29 cellular contexts compared by ENCODE assay signal in the genomic region with DNA sequence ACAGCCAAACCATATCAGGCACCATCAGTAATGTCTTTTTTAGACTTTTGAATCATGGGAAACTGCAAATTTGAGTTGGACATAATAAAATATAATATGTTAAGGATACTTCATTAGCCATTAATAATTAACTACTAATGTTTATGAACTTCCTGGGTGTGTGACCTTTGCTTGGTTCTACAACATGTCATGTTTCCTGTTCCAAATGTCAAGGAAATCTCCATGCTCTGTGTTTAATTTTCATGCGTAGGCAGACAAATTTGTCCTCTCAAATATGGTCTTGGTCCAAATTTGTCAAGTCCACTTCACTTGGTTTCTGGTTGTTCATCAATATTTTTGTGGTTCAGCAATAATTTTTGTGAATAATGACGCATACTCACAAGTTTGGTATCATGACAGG.
"Had no signal": no experiment of that assay in that cellular context is flagged by ENCODE, and none has a peak within 500 bp of the region (broad histone marks: within the 10 kb centered on the region; RNA-seq: fewer than 3 reads in every experiment).

No MANE protein-coding gene starts in this region.

- H3K27me3 Mint-ChIP-seq: stimulated activated memory B cell treated with anti-CD40 and anti-IgM and Interleukin-4, amounts not matched to agents 10 μg/mL and 1 μg/mL and 100 μg/mL, for 72 hours; stimulated activated naive B cell treated with anti-CD40 and anti-IgM and Interleukin-4, amounts not matched to agents 10 μg/mL and 1 μg/mL and 100 μg/mL, for 72 hours; stimulated activated naive CD8-positive, alpha-beta T cell treated with anti-CD3 and anti-CD28 coated beads, Interleukin-15, amount 100 ng/mL, for 72 hours; stimulated activated naive CD8-positive, alpha-beta T cell treated with anti-CD3 and anti-CD28 coated beads, Interleukin-15, Interleukin-2, amounts not matched to agents 100 ng/mL and 50 ng/mL, for 24 hours; type B pancreatic cell had no signal

- H3K4me3 Mint-ChIP-seq: stimulated activated effector memory CD8-positive, alpha-beta T cell treated with anti-CD3 and anti-CD28 coated beads, Interleukin-12 subunit alpha, Interleukin-12 subunit beta, amount 100 ng/mL, for 72 hours; stimulated activated memory B cell treated with anti-CD40 and anti-IgM and Interleukin-4, amounts not matched to agents 10 μg/mL and 1 μg/mL and 100 μg/mL, for 72 hours; stimulated activated naive B cell treated with anti-CD40 and anti-IgM and Interleukin-4, amounts not matched to agents 10 μg/mL and 1 μg/mL and 100 μg/mL, for 72 hours; stimulated activated naive CD8-positive, alpha-beta T cell treated with anti-CD3 and anti-CD28 coated beads, Interleukin-15, amount 100 ng/mL, for 72 hours; stimulated activated naive CD8-positive, alpha-beta T cell treated with anti-CD3 and anti-CD28 coated beads, Interleukin-15, Interleukin-2, amounts not matched to agents 100 ng/mL and 50 ng/mL, for 24 hours; type B pancreatic cell had no signal

- H3K36me3 Mint-ChIP-seq: stimulated activated effector memory CD8-positive, alpha-beta T cell treated with anti-CD3 and anti-CD28 coated beads, Interleukin-12 subunit alpha, Interleukin-12 subunit beta, amount 100 ng/mL, for 72 hours; stimulated activated memory B cell treated with anti-CD40 and anti-IgM and Interleukin-4, amounts not matched to agents 10 μg/mL and 1 μg/mL and 100 μg/mL, for 72 hours; stimulated activated naive B cell treated with anti-CD40 and anti-IgM and Interleukin-4, amounts not matched to agents 10 μg/mL and 1 μg/mL and 100 μg/mL, for 72 hours; type B pancreatic cell had no signal

- H3K4me1 ChIP-seq: stomach, suprapubic skin, testis, thyroid gland, tibial artery, tibial nerve, transverse colon, upper lobe of left lung, upper lobe of right lung, uterus, vagina had no signal

- H3K4me3 ChIP-seq: stomach, suprapubic skin, testis, thoracic aorta, thyroid gland, tibial artery, tibial nerve, transverse colon, upper lobe of left lung, upper lobe of right lung, uterus, vagina had no signal

- H3K27ac ChIP-seq: stomach, suprapubic skin, testis, thoracic aorta, thyroid gland, tibial artery, tibial nerve, transverse colon, upper lobe of left lung, upper lobe of right lung, uterus, vagina had no signal

- H3K4me1 Mint-ChIP-seq: stimulated activated effector memory CD8-positive, alpha-beta T cell treated with anti-CD3 and anti-CD28 coated beads, Interleukin-12 subunit alpha, Interleukin-12 subunit beta, amount 100 ng/mL, for 72 hours; stimulated activated memory B cell treated with anti-CD40 and anti-IgM and Interleukin-4, amounts not matched to agents 10 μg/mL and 1 μg/mL and 100 μg/mL, for 72 hours; stimulated activated naive B cell treated with anti-CD40 and anti-IgM and Interleukin-4, amounts not matched to agents 10 μg/mL and 1 μg/mL and 100 μg/mL, for 72 hours; stimulated activated naive CD8-positive, alpha-beta T cell treated with anti-CD3 and anti-CD28 coated beads, Interleukin-15, amount 100 ng/mL, for 72 hours had no signal

- H3K9me3 ChIP-seq: suprapubic skin, testis, thoracic aorta, thyroid gland, tibial nerve, transverse colon, upper lobe of left lung, upper lobe of right lung, uterus, vagina had no signal

- H3K27ac Mint-ChIP-seq: stimulated activated effector memory CD8-positive, alpha-beta T cell treated with anti-CD3 and anti-CD28 coated beads, Interleukin-12 subunit alpha, Interleukin-12 subunit beta, amount 100 ng/mL, for 72 hours; stimulated activated memory B cell treated with anti-CD40 and anti-IgM and Interleukin-4, amounts not matched to agents 10 μg/mL and 1 μg/mL and 100 μg/mL, for 72 hours; stimulated activated naive B cell treated with anti-CD40 and anti-IgM and Interleukin-4, amounts not matched to agents 10 μg/mL and 1 μg/mL and 100 μg/mL, for 72 hours; stimulated activated naive CD8-positive, alpha-beta T cell treated with anti-CD3 and anti-CD28 coated beads, Interleukin-15, amount 100 ng/mL, for 72 hours; stimulated activated naive CD8-positive, alpha-beta T cell treated with anti-CD3 and anti-CD28 coated beads, Interleukin-15, Interleukin-2, amounts not matched to agents 100 ng/mL and 50 ng/mL, for 24 hours; type B pancreatic cell had no signal

- DNase-seq: stimulated activated CD4-positive, alpha-beta T cell treated with anti-CD3 and anti-CD28 coated beads, Interleukin-2, amount 100 ng/mL, for 48 hours; stimulated activated CD4-positive, alpha-beta T cell treated with anti-CD3 and anti-CD28 coated beads, Interleukin-4, amount 100 ng/mL, for 1 hour; stimulated activated CD4-positive, alpha-beta T cell treated with anti-CD3 and anti-CD28 coated beads, Interleukin-4, amount 100 ng/mL, for 24 hours; stimulated activated CD4-positive, alpha-beta T cell treated with anti-CD3 and anti-CD28 coated beads, Interleukin-4, amount 100 ng/mL, for 4 hours; stimulated activated CD8-positive, alpha-beta memory T cell treated with anti-CD3 and anti-CD28 coated beads, Interleukin-4, amount 100 ng/mL, for 48 hours; stimulated activated naive B cell treated with anti-CD40 and anti-IgM and Interleukin-4, amounts not matched to agents 10 μg/mL and 1 μg/mL and 100 μg/mL, for 72 hours; stimulated activated naive CD4-positive, alpha-beta T cell; stimulated activated naive CD4-positive, alpha-beta T cell treated with Interleukin-2 at 50 U/mL for 16 hours; stimulated activated naive CD8-positive, alpha-beta T cell treated with anti-CD3 and anti-CD28 coated beads, Interleukin-15, amount 100 ng/mL, for 72 hours; stimulated activated naive CD8-positive, alpha-beta T cell treated with anti-CD3 and anti-CD28 coated beads, Interleukin-15, Interleukin-2, amounts not matched to agents 100 U/mL and 50 U/mL, for 24 hours; stomach; substantia nigra; testis; thyroid gland; tibial artery; transverse colon; trophoblast cell; upper lobe of left lung; upper lobe of right lung; uterus had no signal

- H3K36me3 ChIP-seq: stomach, suprapubic skin, thoracic aorta, thyroid gland, tibial artery, tibial nerve, transverse colon, upper lobe of left lung, upper lobe of right lung, uterus, vagina had no signal

- H3K27me3 ChIP-seq: stomach, suprapubic skin, testis, thyroid gland, tibial artery, tibial nerve, transverse colon, upper lobe of left lung, upper lobe of right lung, uterus, vagina had no signal

- FAIRE-seq: urothelium cell line had no signal

- ATAC-seq: stimulated activated effector memory CD8-positive, alpha-beta T cell treated with anti-CD3 and anti-CD28 coated beads, Interleukin-12 subunit alpha, Interleukin-12 subunit beta, amount 100 ng/mL, for 72 hours; stimulated activated memory B cell treated with anti-CD40 and anti-IgM and Interleukin-4, amounts not matched to agents 10 μg/mL and 1 μg/mL and 100 μg/mL, for 72 hours; stimulated activated naive B cell treated with anti-CD40 and anti-IgM and Interleukin-4, amounts not matched to agents 10 μg/mL and 1 μg/mL and 100 μg/mL, for 72 hours; stimulated activated naive CD8-positive, alpha-beta T cell treated with anti-CD3 and anti-CD28 coated beads, Interleukin-15, amount 100 ng/mL, for 72 hours; stimulated activated naive CD8-positive, alpha-beta T cell treated with anti-CD3 and anti-CD28 coated beads, Interleukin-15, Interleukin-2, amounts not matched to agents 100 U/mL and 50 U/mL, for 24 hours; upper lobe of right lung had no signal
